Comparison of ENCODE assay signal across 12 cellular contexts in the genomic region with DNA sequence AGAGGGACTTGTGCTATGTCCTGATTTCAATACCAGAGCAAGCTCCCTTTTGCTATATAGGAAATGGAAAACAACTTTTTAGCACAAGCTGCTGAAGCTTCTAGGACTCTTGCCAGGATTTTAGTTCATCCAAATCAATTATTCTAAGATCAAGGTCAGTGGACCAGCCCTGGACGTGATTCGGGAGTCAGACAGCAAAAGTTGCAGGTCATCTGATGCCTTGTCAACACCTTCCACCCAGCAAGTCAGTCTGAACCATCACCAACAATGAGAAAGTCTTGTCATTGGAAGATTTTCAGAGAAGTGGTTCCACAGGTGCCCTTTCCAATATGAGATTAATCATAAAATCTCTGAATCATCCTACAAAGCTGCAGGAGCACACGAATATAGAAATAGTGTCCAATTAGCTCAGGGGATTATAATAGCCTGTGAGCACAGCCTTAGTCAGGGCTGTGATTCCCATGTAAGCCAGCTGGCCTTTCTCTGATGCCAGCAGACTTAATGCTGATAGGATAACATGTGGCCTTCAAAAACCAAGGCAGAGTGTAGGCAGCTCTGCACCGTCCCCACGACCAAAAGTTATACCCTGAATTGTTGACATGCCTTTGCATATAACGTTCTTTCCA.
DNase-seq lines count a peak whose midpoint lies in the region; ATAC-seq and TF ChIP-seq lines count a peak whose summit lies in the region.
"Had no signal": no experiment of that assay in that cellular context is flagged by ENCODE, and none has a peak within 500 bp of the region (broad histone marks: within the 10 kb centered on the region; RNA-seq: fewer than 3 reads in every experiment).

No MANE protein-coding gene starts in this region.

- no peaks in the 10 kb centered on the region for H3K36me3 Mint-ChIP-seq in activated CD4-positive, alpha-beta memory T cell treated with anti-CD3 and anti-CD28 coated beads, Interleukin-2, amount 10 ng/mL, durations not matched to agents 7 days and 5 days (ENCODE audit: low read depth)
- H3K36me3 Mint-ChIP-seq in stimulated activated naive B cell treated with anti-CD40 and anti-IgM and Interleukin-4, amounts not matched to agents 10 μg/mL and 1 μg/mL and 100 μg/mL, for 72 hours, result no peaks in the 10 kb centered on the region

- no peak overlapping the region for H3K27ac Mint-ChIP-seq in activated CD4-positive, alpha-beta memory T cell treated with anti-CD3 and anti-CD28 coated beads, Interleukin-2, amount 10 ng/mL, durations not matched to agents 7 days and 5 days
- H3K27ac Mint-ChIP-seq in stimulated activated naive B cell treated with anti-CD40 and anti-IgM and Interleukin-4, amounts not matched to agents 10 μg/mL and 1 μg/mL and 100 μg/mL, for 72 hours, result no peak overlapping the region
- H3K27ac Mint-ChIP-seq: activated CD4-positive, alpha-beta T cell treated with anti-CD3 and anti-CD28 coated beads, Interleukin-2, amount 10 ng/mL, durations not matched to agents 7 days and 5 days; nephron had no signal

- CTCF ChIA-PET in activated CD4-positive, alpha-beta memory T cell treated with anti-CD3 and anti-CD28 coated beads, Interleukin-2, amount 10 ng/mL, durations not matched to agents 7 days and 5 days (lab: Charles Lee), result no interaction called here

- no peaks in the 10 kb centered on the region for H3K27me3 Mint-ChIP-seq in activated CD4-positive, alpha-beta memory T cell treated with anti-CD3 and anti-CD28 coated beads, Interleukin-2, amount 10 ng/mL, durations not matched to agents 7 days and 5 days
- no peaks in the 10 kb centered on the region for H3K27me3 Mint-ChIP-seq in stimulated activated naive B cell treated with anti-CD40 and anti-IgM and Interleukin-4, amounts not matched to agents 10 μg/mL and 1 μg/mL and 100 μg/mL, for 72 hours
- H3K27me3 Mint-ChIP-seq: activated CD4-positive, alpha-beta T cell treated with anti-CD3 and anti-CD28 coated beads, Interleukin-2, amount 10 ng/mL, durations not matched to agents 7 days and 5 days had no signal

- POLR2A ChIA-PET in activated CD4-positive, alpha-beta memory T cell treated with anti-CD3 and anti-CD28 coated beads, Interleukin-2, amount 10 ng/mL, durations not matched to agents 7 days and 5 days (lab: Charles Lee), result no interaction called here

- no peak for ATAC-seq in stimulated activated naive B cell treated with anti-CD40 and anti-IgM and Interleukin-4, amounts not matched to agents 10 μg/mL and 1 μg/mL and 100 μg/mL, for 72 hours (replicated peaks)

- no peaks in the 10 kb centered on the region for H3K4me1 Mint-ChIP-seq in activated CD4-positive, alpha-beta memory T cell treated with anti-CD3 and anti-CD28 coated beads, Interleukin-2, amount 10 ng/mL, durations not matched to agents 7 days and 5 days
- H3K4me1 Mint-ChIP-seq in stimulated activated naive B cell treated with anti-CD40 and anti-IgM and Interleukin-4, amounts not matched to agents 10 μg/mL and 1 μg/mL and 100 μg/mL, for 72 hours, result peaks cover 0 to 3% of the 10 kb centered on the region in 2 donors
- H3K4me1 Mint-ChIP-seq: activated CD4-positive, alpha-beta T cell treated with anti-CD3 and anti-CD28 coated beads, Interleukin-2, amount 10 ng/mL, durations not matched to agents 7 days and 5 days had no signal

- no peak overlapping the region for H3K4me3 ChIP-seq in AG10803 (ENCODE audit: low read length)

- DNase-seq in AG10803 (ENCODE audit: low read depth) (peak; percentile 73), NCI-H526 (lab: John Stamatoyannopoulos, UW) (peak; percentile 74 to 88), cerebellar cortex (ENCODE audit: low spot score) (peak; percentile 67), myocyte (ENCODE audit: low read depth) (peak; percentile 89), NCI-H1930 (lab: John Stamatoyannopoulos, UW) (no peak)
- no peak for DNase-seq in activated CD4-positive, alpha-beta memory T cell treated with anti-CD3 and anti-CD28 coated beads, Interleukin-2, amount 10 ng/mL, durations not matched to agents 7 days and 5 days
- no peak for DNase-seq in activated CD4-positive, alpha-beta T cell treated with anti-CD3 and anti-CD28 coated beads for 1 hour
- no peak for DNase-seq in stimulated activated naive B cell treated with anti-CD40 and anti-IgM and Interleukin-4, amounts not matched to agents 10 μg/mL and 1 μg/mL and 100 μg/mL, for 72 hours
- DNase-seq: activated CD4-positive, alpha-beta T cell treated with anti-CD3 and anti-CD28 coated beads, Interleukin-2, amount 10 ng/mL, durations not matched to agents 7 days and 5 days; central memory CD4-positive, alpha-beta T cell; kidney had no signal

- no peak for TF ChIP-seq CTCF in AG10803 (conservative IDR thresholded peaks at IDR 0.05; ENCODE audit: low read length)

- H3K4me3 Mint-ChIP-seq in activated CD4-positive, alpha-beta memory T cell treated with anti-CD3 and anti-CD28 coated beads, Interleukin-2, amount 10 ng/mL, durations not matched to agents 7 days and 5 days, result no peak overlapping the region
- no peak overlapping the region for H3K4me3 Mint-ChIP-seq in stimulated activated naive B cell treated with anti-CD40 and anti-IgM and Interleukin-4, amounts not matched to agents 10 μg/mL and 1 μg/mL and 100 μg/mL, for 72 hours
- H3K4me3 Mint-ChIP-seq: activated CD4-positive, alpha-beta T cell treated with anti-CD3 and anti-CD28 coated beads, Interleukin-2, amount 10 ng/mL, durations not matched to agents 7 days and 5 days; nephron had no signal

- H3K9me3 Mint-ChIP-seq in activated CD4-positive, alpha-beta memory T cell treated with anti-CD3 and anti-CD28 coated beads, Interleukin-2, amount 10 ng/mL, durations not matched to agents 7 days and 5 days, result peaks cover 2% of the 10 kb centered on the region
- peaks cover 2 to 4% of the 10 kb centered on the region in 2 donors for H3K9me3 Mint-ChIP-seq in stimulated activated naive B cell treated with anti-CD40 and anti-IgM and Interleukin-4, amounts not matched to agents 10 μg/mL and 1 μg/mL and 100 μg/mL, for 72 hours
- H3K9me3 Mint-ChIP-seq: activated CD4-positive, alpha-beta T cell treated with anti-CD3 and anti-CD28 coated beads, Interleukin-2, amount 10 ng/mL, durations not matched to agents 7 days and 5 days; nephron had no signal

Comparison
In these comparisons a context has a peak if more than half of its experiments do, and no peak if none do; other contexts are left out.
1. DNase-seq: peak in AG10803 (single experiment), NCI-H526 (2 of 2), cerebellar cortex (single experiment) and myocyte (single experiment); none in activated CD4-positive, alpha-beta memory T cell treated with anti-CD3 and anti-CD28 coated beads, Interleukin-2, amount 10 ng/mL, durations not matched to agents 7 days and 5 days (single experiment), activated CD4-positive, alpha-beta T cell treated with anti-CD3 and anti-CD28 coated beads for 1 hour (single experiment), stimulated activated naive B cell treated with anti-CD40 and anti-IgM and Interleukin-4, amounts not matched to agents 10 μg/mL and 1 μg/mL and 100 μg/mL, for 72 hours (single experiment) and NCI-H1930 (0 of 2).